10 cellular contexts compared by ENCODE assay signal in the genomic region with DNA sequence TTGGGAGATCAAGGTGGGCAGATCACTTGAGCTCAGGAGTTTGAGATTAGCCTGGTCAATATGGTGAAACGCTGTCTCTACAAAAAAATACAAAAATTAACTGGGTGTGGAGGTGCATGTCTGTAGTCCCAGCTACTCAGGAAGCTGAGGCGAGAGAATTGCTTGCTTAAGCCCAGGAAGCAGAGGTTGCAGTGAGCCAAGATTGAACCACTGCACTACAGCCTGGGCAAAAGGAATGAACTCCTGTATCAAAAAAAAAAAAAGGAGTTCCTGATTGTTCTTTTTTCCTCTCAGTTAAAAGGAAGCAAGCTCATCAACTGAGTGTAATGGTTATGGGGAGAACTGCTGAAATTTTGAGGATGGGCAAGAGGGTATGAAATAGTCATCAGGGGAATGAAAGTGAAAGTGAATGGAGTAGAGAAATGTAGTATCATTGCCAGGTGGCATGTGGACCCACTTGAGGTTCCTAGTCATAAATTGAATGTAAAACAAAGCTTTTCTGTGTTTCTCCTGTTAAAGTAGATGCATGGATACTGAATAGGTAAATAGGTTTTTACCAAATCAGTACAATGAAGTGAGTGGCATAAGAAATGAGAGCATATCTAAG. TPM values are rescaled to one million over a fixed set of nuclear protein-coding genes. Genes with fewer than 3 reads are reported as not detected.
DNase-seq lines count a peak whose midpoint lies in the region; ATAC-seq and TF ChIP-seq lines count a peak whose summit lies in the region.
"Had no signal": no experiment of that assay in that cellular context is flagged by ENCODE, and none has a peak within 500 bp of the region (broad histone marks: within the 10 kb centered on the region; RNA-seq: fewer than 3 reads in every experiment).

No MANE protein-coding gene starts in this region.

- TF ChIP-seq CTCF in Peyer's patch (IDR thresholded peaks at IDR 0.05): no peak

- TF ChIP-seq POLR2A in Peyer's patch (IDR thresholded peaks at IDR 0.05): no peak

- no peaks in the 10 kb centered on the region for H3K27me3 ChIP-seq in effector memory CD4-positive, alpha-beta T cell (replicated peaks; ENCODE audit: control insufficient read depth, insufficient read depth, low read length, poor library complexity, severe bottlenecking)
- H3K27me3 ChIP-seq in Peyer's patch: no peaks in the 10 kb centered on the region
- H3K27me3 ChIP-seq: tibial nerve had no signal

- H3K27ac ChIP-seq in effector memory CD4-positive, alpha-beta T cell (ENCODE audit: insufficient read depth, low read length, poor library complexity, severe bottlenecking): no peak overlapping the region
- H3K27ac ChIP-seq in Peyer's patch: no peak overlapping the region
- H3K27ac ChIP-seq: tibial nerve had no signal

- in situ Hi-C loops in ACHN (cut with HindIII; ENCODE audit: low pct_ligation_motif_present, low pct_unique_long_range_greater_than_20kb, low sequenced_read_pairs): no loop called here

- ATAC-seq in GM18907 (IDR thresholded peaks at IDR 0.05; ENCODE audit: unreplicated experiment) (peak; percentile 85), HG03175 (IDR thresholded peaks at IDR 0.05; ENCODE audit: unreplicated experiment) (peak; percentile 73), esophagus mucosa (no peak)

- peak; percentile 7 for DNase-seq in ACHN
- no peak for DNase-seq in effector memory CD4-positive, alpha-beta T cell
- no peak for DNase-seq in Peyer's patch
- DNase-seq in NCI-H187 treated with DMSO at 0.1 percent for 48 hours (lab: John Stamatoyannopoulos, UW): no peak
- DNase-seq in NCI-H748 treated with DMSO at 0.1 percent for 48 hours (lab: John Stamatoyannopoulos, UW): no peak
- DNase-seq: stimulated activated CD4-positive, alpha-beta T cell treated with anti-CD3 and anti-CD28 coated beads, Interleukin-15, amount 100 ng/mL, for 24 hours had no signal

- H3K9me3 ChIP-seq in effector memory CD4-positive, alpha-beta T cell (ENCODE audit: control insufficient read depth, low read length): no peaks in the 10 kb centered on the region
- H3K9me3 ChIP-seq in Peyer's patch: no peaks in the 10 kb centered on the region
- H3K9me3 ChIP-seq: tibial nerve had no signal

- peaks cover 47% of the 10 kb centered on the region for H3K36me3 ChIP-seq in effector memory CD4-positive, alpha-beta T cell (ENCODE audit: control insufficient read depth, insufficient read depth, low read length)
- H3K36me3 ChIP-seq in Peyer's patch: peaks cover 0 to 77% (median 0%) of the 10 kb centered on the region in 3 donors

- H3K4me1 ChIP-seq in effector memory CD4-positive, alpha-beta T cell (ENCODE audit: control insufficient read depth, insufficient read depth, low read length, poor library complexity, severe bottlenecking): peaks cover 14% of the 10 kb centered on the region
- H3K4me1 ChIP-seq in Peyer's patch: peaks cover 0 to 5% (median 0%) of the 10 kb centered on the region in 4 donors

- H3K4me3 ChIP-seq in effector memory CD4-positive, alpha-beta T cell (ENCODE audit: insufficient read depth, low read depth, low read length, poor library complexity, severe bottlenecking): peak overlapping the region; percentile 6
- H3K4me3 ChIP-seq in Peyer's patch: no peak overlapping the region
- H3K4me3 ChIP-seq: tibial nerve had no signal

RNA-seq across cellular contexts. Expression of a gene that starts 35.6 kb away (rescaled TPM):
- total RNA-seq in Peyer's patch (10 to 100 TPM; 42.2 to 62.7 (median 45.9) TPM), esophagus mucosa (99.9 TPM)
